Comparison of ENCODE assay signal across 8 cellular contexts in genomic region chr20:53598140-53599038, GRCh38. TPM values are rescaled to one million over a fixed set of nuclear protein-coding genes. Genes with fewer than 3 reads are reported as not detected.
A peak's percentile ranks its signal among the peaks of the same experiment; 100 is the strongest.
DNase-seq lines count a peak whose midpoint lies in the region; ATAC-seq, FAIRE-seq and TF ChIP-seq lines count a peak whose summit lies in the region.
"Had no signal": no experiment of that assay in that cellular context is flagged by ENCODE, and none has a peak within 500 bp of the region (broad histone marks: within the 10 kb centered on the region; RNA-seq: fewer than 3 reads in every experiment).

No MANE protein-coding gene starts in this region.

- peak; percentile 24 for FAIRE-seq in GM12892 (lab: Jason Lieb, UNC)

- CTCF ChIA-PET in mammary epithelial cell (lab: Charles Lee; ENCODE audit: low non-redundant PET), result no interaction called here

- peak overlapping the region; percentile 95 for H2BK12ac ChIP-seq in trophoblast cell (ENCODE audit: low read length)

- DNase-seq in GM12892 (ENCODE audit: insufficient read length) (no peak), mammary epithelial cell (peak; percentile 41), trophoblast cell (no peak), GOT3 (lab: John Stamatoyannopoulos, UW) (no peak), NCI-H1694 (lab: John Stamatoyannopoulos, UW) (no peak)

- H4K12ac ChIP-seq in trophoblast cell (ENCODE audit: low read depth, low read length), result no peak overlapping the region

- no peak overlapping the region for H3K27ac ChIP-seq in OCI-LY3 (ENCODE audit: low read length)
- no peak overlapping the region for H3K27ac ChIP-seq in mammary epithelial cell (ENCODE audit: insufficient read depth, low read depth, low read length)
- H3K27ac ChIP-seq in trophoblast cell (ENCODE audit: low read depth, low read length), result no peak overlapping the region
- H3K27ac ChIP-seq: ovary had no signal

- intact Hi-C loops in mammary epithelial cell (cut with micrococcal nuclease), result no loop called here

- H4K20me1 ChIP-seq in OCI-LY3 (ENCODE audit: insufficient read depth, low read length) (no peaks in the 10 kb centered on the region), mammary epithelial cell (ENCODE audit: insufficient read depth, low read length) (no peaks in the 10 kb centered on the region)

- dilution Hi-C loops in mammary epithelial cell (cut with HindIII; ENCODE audit: low sequenced_read_pairs), result loop anchor here (25.0 kb wide), 1 partner anchor 164 kb away; no protein-coding TSS in a partner anchor

- H3K27me3 ChIP-seq in OCI-LY3 (ENCODE audit: low read depth, low read length), result no peaks in the 10 kb centered on the region
- no peaks in the 10 kb centered on the region for H3K27me3 ChIP-seq in mammary epithelial cell (ENCODE audit: insufficient read depth, low read length)
- H3K27me3 ChIP-seq in trophoblast cell (ENCODE audit: insufficient read depth, low read length), result no peaks in the 10 kb centered on the region
- H3K27me3 ChIP-seq: ovary had no signal

- peak overlapping the region; percentile 83 for H3K18ac ChIP-seq in trophoblast cell (ENCODE audit: low read length)

- H3K4me2 ChIP-seq in OCI-LY3 (ENCODE audit: low read length) (peak overlapping the region; percentile 24; the same call in 1 of the 2 replicates), mammary epithelial cell (ENCODE audit: insufficient read depth, low read depth, low read length) (peak overlapping the region; percentile 51), trophoblast cell (ENCODE audit: low read length) (no peak overlapping the region)

- H3K4me1 ChIP-seq in OCI-LY3 (ENCODE audit: low read length) (peaks cover 18% of the 10 kb centered on the region), mammary epithelial cell (ENCODE audit: insufficient read depth, low read length) (peaks cover 23% of the 10 kb centered on the region), trophoblast cell (ENCODE audit: control insufficient read depth in 1 of 2, insufficient read depth in 2 of 2, low read length in 2 of 2) (peaks cover 9 to 13% of the 10 kb centered on the region in 2 experiments)

- H2AFZ ChIP-seq in OCI-LY3 (ENCODE audit: low read depth, low read length) (no peak overlapping the region), mammary epithelial cell (ENCODE audit: low read depth, low read length) (peak overlapping the region; percentile 71), trophoblast cell (ENCODE audit: insufficient read depth, low read length, poor library complexity) (no peak overlapping the region)

- H3K14ac ChIP-seq in trophoblast cell (ENCODE audit: low read length), result peak overlapping the region; percentile 91

- H3K4me3 ChIP-seq in OCI-LY3 (ENCODE audit: low read length) (no peak overlapping the region), mammary epithelial cell (replicated peaks in 1 of 3; ENCODE audit: insufficient read depth in 1 of 3, low read depth in 2 of 3, low read length in 3 of 3) (no peak overlapping the region), trophoblast cell (ENCODE audit: low read depth, low read length) (no peak overlapping the region)
- H3K4me3 ChIP-seq: ovary had no signal

- peak overlapping the region; percentile 58 for H2BK120ac ChIP-seq in trophoblast cell (ENCODE audit: insufficient read depth, low read length, poor library complexity)

- no peaks in the 10 kb centered on the region for H3K36me3 ChIP-seq in OCI-LY3 (replicated peaks; ENCODE audit: low read depth, low read length)
- no peaks in the 10 kb centered on the region for H3K36me3 ChIP-seq in mammary epithelial cell (ENCODE audit: insufficient read depth, low read length)
- H3K36me3 ChIP-seq in trophoblast cell (ENCODE audit: control insufficient read depth in 1 of 2, insufficient read depth in 2 of 2, low read length in 2 of 2), result no peaks in the 10 kb centered on the region
- H3K36me3 ChIP-seq: ovary had no signal

- TF ChIP-seq POLR2A in GM12892 (IDR thresholded peaks at IDR 0.05; ENCODE audit: low read depth, low read length), result no peak

- no peaks in the 10 kb centered on the region for H3K9me3 ChIP-seq in OCI-LY3 (ENCODE audit: insufficient read depth, low read length)
- H3K9me3 ChIP-seq in mammary epithelial cell (replicated peaks; ENCODE audit: insufficient read depth, low read length), result no peaks in the 10 kb centered on the region
- no peaks in the 10 kb centered on the region for H3K9me3 ChIP-seq in trophoblast cell (ENCODE audit: insufficient read depth, low read depth, low read length)
- H3K9me3 ChIP-seq: ovary had no signal

- peak overlapping the region; percentile 91 for H2AK5ac ChIP-seq in trophoblast cell (ENCODE audit: low read length)

- in situ Hi-C loops in mammary epithelial cell (cut with MboI; ENCODE audit: low sequenced_read_pairs in 2 of 2), result loop anchor here in 1 of 2 donors (25.0 kb wide), 1 partner anchor 589 kb away; no protein-coding TSS in a partner anchor

- no peak overlapping the region for H3K9ac ChIP-seq in OCI-LY3 (ENCODE audit: low read length)
- no peak overlapping the region for H3K9ac ChIP-seq in mammary epithelial cell (ENCODE audit: insufficient read depth, low read length)
- H3K9ac ChIP-seq in trophoblast cell (ENCODE audit: low read length), result no peak overlapping the region

- peak overlapping the region; percentile 74 for H4K91ac ChIP-seq in trophoblast cell (ENCODE audit: low read depth, low read length)

- BruUV-seq in mammary epithelial cell (replicated peaks; lab: Mats Ljungman, UMichigan), result no TSS peak

- H2BK5ac ChIP-seq in trophoblast cell (ENCODE audit: low read depth, low read length, poor library complexity), result peak overlapping the region; percentile 84

- H3K4ac ChIP-seq in trophoblast cell (ENCODE audit: low read depth, low read length), result peak overlapping the region; percentile 75

- peaks cover 2% of the 10 kb centered on the region for H3K79me2 ChIP-seq in OCI-LY3 (ENCODE audit: low read length)
- H3K79me2 ChIP-seq in mammary epithelial cell (ENCODE audit: insufficient read depth, low read length), result peaks cover 4% of the 10 kb centered on the region
- H3K79me2 ChIP-seq in trophoblast cell (ENCODE audit: control insufficient read depth, insufficient read depth, low read length, poor library complexity), result peaks cover under 1% of the 10 kb centered on the region

- peaks cover 8% of the 10 kb centered on the region for H3K79me1 ChIP-seq in trophoblast cell (ENCODE audit: low read length)

- ATAC-seq in GM21576 (IDR thresholded peaks at IDR 0.05; ENCODE audit: unreplicated experiment), result no peak

- TF ChIP-seq CTCF in OCI-LY3 (IDR thresholded peaks at IDR 0.05; ENCODE audit: low read depth, low read length), result no peak
- no peak for TF ChIP-seq CTCF in mammary epithelial cell (conservative IDR thresholded peaks at IDR 0.05 in 1 of 2, IDR thresholded peaks at IDR 0.05 in 1 of 2; ENCODE audit: extremely low read depth in 1 of 2, insufficient read depth in 1 of 2, low read depth in 1 of 2, low read length in 2 of 2)

- 96% methylated on average over 9 of the region's 9 CpGs for WGBS in mammary epithelial cell (ENCODE audit: low coverage, missing lambda C conversion rate)
- no CpG with 5 or more reads among the region's 9 CpGs for WGBS in trophoblast cell (ENCODE audit: extremely low coverage, insufficient coverage, insufficient read length)

- no peak overlapping the region for H3K23ac ChIP-seq in trophoblast cell (ENCODE audit: low read length)

- peak overlapping the region; percentile 70 for H4K8ac ChIP-seq in trophoblast cell (ENCODE audit: low read depth, low read length)

RNA-seq across cellular contexts. Expression of gene ZNF217, which starts 4.8 kb away (rescaled TPM):
- polyA plus RNA-seq in GM12892 (2012; ENCODE audit: missing spikeins), result 35.4 TPM
- 10 to 100 TPM; 30.8 to 39.8 TPM for total RNA-seq in mammary epithelial cell
- 8.7 TPM for polyA plus RNA-seq in mammary epithelial cell
- 63.7 TPM for polyA minus RNA-seq in mammary epithelial cell
- polyA plus RNA-seq in trophoblast cell (2013), result 45.3 and 46.1 TPM in 2 replicates
